ENCODE assay signal across 13 cellular contexts in genomic region chr5:144135113-144135762, GRCh38.
"Had no signal": no experiment of that assay in that cellular context is flagged by ENCODE, and none has a peak within 500 bp of the region (broad histone marks: within the 10 kb centered on the region; RNA-seq: fewer than 3 reads in every experiment).

No MANE protein-coding gene starts in this region.

- H3K36me3 Mint-ChIP-seq: activated CD4-positive, alpha-beta memory T cell treated with anti-CD3 and anti-CD28 coated beads for 36 hours; activated naive CD8-positive, alpha-beta T cell treated with anti-CD3 and anti-CD28 coated beads for 36 hours; natural killer cell had no signal

- H3K4me3 ChIP-seq: hepatocyte, mucosa of descending colon, suprapubic skin had no signal

- ATAC-seq: mucosa of descending colon; natural killer cell; stimulated activated naive CD8-positive, alpha-beta T cell treated with anti-CD3 and anti-CD28 coated beads, Interleukin-15, Interleukin-2, amounts not matched to agents 100 U/mL and 50 U/mL, for 24 hours had no signal

- H3K9me3 Mint-ChIP-seq: activated CD4-positive, alpha-beta memory T cell treated with anti-CD3 and anti-CD28 coated beads for 36 hours; activated naive CD8-positive, alpha-beta T cell treated with anti-CD3 and anti-CD28 coated beads for 36 hours; natural killer cell had no signal

- DNase-seq: activated CD4-positive, alpha-beta memory T cell treated with anti-CD3 and anti-CD28 coated beads for 36 hours; activated gamma-delta T cell treated with Interleukin-2 at 50 U/mL for 16 hours; activated naive CD8-positive, alpha-beta T cell treated with anti-CD3 and anti-CD28 coated beads for 36 hours; activated T-cell treated with anti-CD3 and anti-CD28 coated beads, Interleukin-2, amount 50 U/mL, for 48 hours; aorta; effector CD8-positive, alpha-beta T cell; mucosa of descending colon; natural killer cell; stimulated activated CD4-positive, alpha-beta T cell treated with anti-CD3 and anti-CD28 coated beads, Interleukin-12 subunit alpha, Interleukin-12 subunit beta, amount 100 ng/mL, for 4 hours; stimulated activated naive CD8-positive, alpha-beta T cell treated with anti-CD3 and anti-CD28 coated beads, Interleukin-15, Interleukin-2, amounts not matched to agents 100 U/mL and 50 U/mL, for 24 hours; T-helper 9 cell had no signal

- H3K27ac Mint-ChIP-seq: activated CD4-positive, alpha-beta memory T cell treated with anti-CD3 and anti-CD28 coated beads for 36 hours; activated naive CD8-positive, alpha-beta T cell treated with anti-CD3 and anti-CD28 coated beads for 36 hours; natural killer cell had no signal

- H3K4me3 Mint-ChIP-seq: activated CD4-positive, alpha-beta memory T cell treated with anti-CD3 and anti-CD28 coated beads for 36 hours; activated naive CD8-positive, alpha-beta T cell treated with anti-CD3 and anti-CD28 coated beads for 36 hours; natural killer cell had no signal
